Comparison of ENCODE assay signal across 15 cellular contexts in genomic region chr17:19579192-19579668, GRCh38. TPM values are rescaled to one million over a fixed set of nuclear protein-coding genes. Genes with fewer than 3 reads are reported as not detected.
DNase-seq lines count a peak whose midpoint lies in the region; ATAC-seq, FAIRE-seq and TF ChIP-seq lines count a peak whose summit lies in the region.
"Had no signal": no experiment of that assay in that cellular context is flagged by ENCODE, and none has a peak within 500 bp of the region (broad histone marks: within the 10 kb centered on the region; RNA-seq: fewer than 3 reads in every experiment).

No MANE protein-coding gene starts in this region.

- H3K27me3 ChIP-seq in HUES64 (ENCODE audit: insufficient read depth, low read length) (peaks cover 29% of the 10 kb centered on the region), H1 (replicated peaks in 1 of 4; ENCODE audit: control insufficient read depth in 3 of 4, extremely low read depth in 1 of 4, insufficient read depth in 3 of 4, low read length in 3 of 4) (peaks cover 2 to 20% (median 8%) of the 10 kb centered on the region in 4 experiments; a peak in 6 of 7 replicates), liver (ENCODE audit: control insufficient read depth in 4 of 4, insufficient read depth in 4 of 4, low read length in 3 of 4) (no peaks in the 10 kb centered on the region), stomach (peaks cover 0 to 33% (median 17%) of the 10 kb centered on the region in 3 donors)
- H3K27me3 ChIP-seq: BLaER1 had no signal

- 59% methylated on average over 15 of the region's 15 CpGs for WGBS in HUES64
- 24% methylated on average over 15 of the region's 15 CpGs; no CpG with 5 or more reads in 1 of the 2 experiments for WGBS in H1 (ENCODE audit: extremely low coverage in 1 of 2, insufficient coverage in 1 of 2, insufficient read length in 1 of 2, insufficient replicate concordance in 2 of 2, low coverage in 1 of 2, low lambda C conversion rate in 2 of 2, missing lambda C conversion rate in 1 of 2), 2 experiments
- 53% methylated on average over 15 of the region's 15 CpGs for WGBS in liver
- WGBS in stomach, 5 donors: 45 to 61% (median 58%) methylated on average over 12 to 15 of the region's 15 CpGs

- POLR2A ChIA-PET in H1 (lab: Charles Lee; ENCODE audit: partially characterized antibody): interaction anchor here (0.9 to 1.1 kb wide), 2 partner anchors 15 to 19 kb away, joined by 3 read pairs; no protein-coding TSS in a partner anchor

- peak overlapping the region; percentile 47 to 77 for H3K4me2 ChIP-seq in H1 (ENCODE audit: insufficient read depth in 1 of 2, low read depth in 2 of 2, low read length in 2 of 2)
- H3K4me2 ChIP-seq: BLaER1 had no signal

- no peak overlapping the region for H2BK12ac ChIP-seq in H1 (ENCODE audit: low read depth, low read length)

- intact Hi-C loops in stomach (cut with DNase I; ENCODE audit: low total_unique reads): no loop called here

- H2BK20ac ChIP-seq in H1 (ENCODE audit: low read length): no peak overlapping the region

- H4K5ac ChIP-seq in H1 (ENCODE audit: insufficient read length, low read depth, low read length): no peak overlapping the region

- H3K79me1 ChIP-seq in H1 (ENCODE audit: low read depth, low read length): no peaks in the 10 kb centered on the region

- TF ChIP-seq EP300 in H1 (IDR thresholded peaks at IDR 0.05; ENCODE audit: borderline replicate concordance in 1 of 2, low read depth in 2 of 2, low read length in 2 of 2): no peak
- no peak for TF ChIP-seq EP300 in stomach (IDR thresholded peaks at IDR 0.05)

- DNase-seq in H1 (ENCODE audit: low read depth in 1 of 2, low spot score in 2 of 2) (peak in 1 of 2 experiments; percentile 56), stomach (no peak), AG08396 (ENCODE audit: low spot score) (no peak), GM12891 (ENCODE audit: insufficient read length, low spot score) (no peak)
- DNase-seq in T-helper 2 cell treated with Interferon-gamma antibody and Interleukin-4, amounts not matched to agents 5 μg/mL and 100 μg/mL, for 36 hours (ENCODE audit: low spot score): no peak
- DNase-seq: activated naive CD4-positive, alpha-beta T cell treated with Interleukin-2 at 50 U/mL for 16 hours; NCI-H1417; NCI-H774; SHP77; stimulated activated CD4-positive, alpha-beta T cell treated with anti-CD3 and anti-CD28 coated beads, Interleukin-1b, Interleukin-23, amount 100 ng/mL, for 48 hours had no signal

- no peak for ATAC-seq in HG03139 (IDR thresholded peaks at IDR 0.05; ENCODE audit: unreplicated experiment)

- H4K91ac ChIP-seq in H1 (replicated peaks; ENCODE audit: insufficient read length, low read length): no peak overlapping the region

- no peak overlapping the region for H3K27ac ChIP-seq in HUES64 (ENCODE audit: low read depth, low read length)
- H3K27ac ChIP-seq in H1 (ENCODE audit: low read depth, low read length): no peak overlapping the region
- peak overlapping the region; percentile 72 to 77 for H3K27ac ChIP-seq in liver (ENCODE audit: low read depth in 1 of 2, low read length in 2 of 2)
- peak overlapping the region in 2 of 5 donors; percentile 33 to 64 for H3K27ac ChIP-seq in stomach
- H3K27ac ChIP-seq: BLaER1 had no signal

- no peaks in the 10 kb centered on the region for H3K36me3 Mint-ChIP-seq in T-helper 2 cell treated with Interferon-gamma antibody and Interleukin-4, amounts not matched to agents 5 μg/mL and 100 μg/mL, for 36 hours (ENCODE audit: low read depth)

- H3K4me1 ChIP-seq in HUES64 (ENCODE audit: insufficient read depth, low read length) (peaks cover 8% of the 10 kb centered on the region; the same call in 1 of the 2 replicates), H1 (replicated peaks in 1 of 4; ENCODE audit: control insufficient read depth in 3 of 4, insufficient read depth in 4 of 4, low read length in 3 of 4) (peaks cover 0 to 3% (median 0%) of the 10 kb centered on the region in 4 experiments; a peak in 1 of 7 replicates), liver (ENCODE audit: control insufficient read depth in 4 of 4, insufficient read depth in 4 of 4, low read length in 3 of 4) (peaks cover 0 to 13% (median 7%) of the 10 kb centered on the region in 4 donors), stomach (peaks cover 0 to 15% (median 5%) of the 10 kb centered on the region in 4 donors)
- H3K4me1 ChIP-seq: BLaER1 had no signal

- H2BK15ac ChIP-seq in H1 (ENCODE audit: low read length): no peak overlapping the region

- H2AFZ ChIP-seq in H1 (ENCODE audit: low read length): peak overlapping the region; percentile 49; the same call in 1 of the 2 replicates

- peaks cover 37% of the 10 kb centered on the region for H3K27me3 Mint-ChIP-seq in T-helper 2 cell treated with Interferon-gamma antibody and Interleukin-4, amounts not matched to agents 5 μg/mL and 100 μg/mL, for 36 hours (ENCODE audit: low read depth)

- H3K4me3 Mint-ChIP-seq in T-helper 2 cell treated with Interferon-gamma antibody and Interleukin-4, amounts not matched to agents 5 μg/mL and 100 μg/mL, for 36 hours: no peak overlapping the region

- FAIRE-seq in H1 (lab: Jason Lieb, UNC) (no peak), GM12891 (lab: Jason Lieb, UNC) (no peak)

- no peak for TF ChIP-seq RAD21 in H1 (IDR thresholded peaks at IDR 0.05 in 1 of 2, conservative IDR thresholded peaks at IDR 0.05 in 1 of 2; ENCODE audit: low read depth in 2 of 2, low read length in 2 of 2)
- TF ChIP-seq RAD21 in liver (IDR thresholded peaks at IDR 0.05): no peak

- CTCF ChIA-PET in H1 (lab: Charles Lee; ENCODE audit: partially characterized antibody): interaction anchor here (1.2 to 1.9 kb wide), 6 partner anchors 15 to 185 kb away, joined by 3 to 5 read pairs (median 4); partner anchors contain the start of gene ALDH3A2

- no peak for TF ChIP-seq CTCF in H1 (IDR thresholded peaks at IDR 0.05; ENCODE audit: control extremely low read depth in 1 of 3, insufficient read depth in 1 of 3, low read depth in 1 of 3, low read length in 3 of 3)
- no peak for TF ChIP-seq CTCF in liver (IDR thresholded peaks at IDR 0.05; ENCODE audit: low read depth, low read length, missing input control)
- TF ChIP-seq CTCF in stomach (IDR thresholded peaks at IDR 0.05): no peak

- H3K4me1 Mint-ChIP-seq in T-helper 2 cell treated with Interferon-gamma antibody and Interleukin-4, amounts not matched to agents 5 μg/mL and 100 μg/mL, for 36 hours (ENCODE audit: low read depth): no peaks in the 10 kb centered on the region

- peak overlapping the region; percentile 53; the same call in 1 of the 2 replicates for H4K8ac ChIP-seq in H1 (ENCODE audit: extremely low read depth, insufficient read depth, low read length)

- TF ChIP-seq POLR2A in H1 (IDR thresholded peaks at IDR 0.05; ENCODE audit: control extremely low read depth in 1 of 2, low read depth in 2 of 2, low read length in 2 of 2) (no peak), stomach (IDR thresholded peaks at IDR 0.05) (no peak), GM12891 (IDR thresholded peaks at IDR 0.05; ENCODE audit: low read depth, low read length) (no peak)

- H3K4me3 ChIP-seq in HUES64 (ENCODE audit: low read length): peak overlapping the region; percentile 47
- H3K4me3 ChIP-seq in H1 (ENCODE audit: extremely low read depth in 1 of 4, insufficient read depth in 2 of 4, low read depth in 3 of 4, low read length in 4 of 4): peak overlapping the region; percentile 31 to 69 (median 53); a peak in 7 of 8 replicates
- no peak overlapping the region for H3K4me3 ChIP-seq in liver (ENCODE audit: low read depth in 1 of 3, low read length in 3 of 3)
- H3K4me3 ChIP-seq in stomach: peak overlapping the region; percentile 48 to 54 (median 50)
- H3K4me3 ChIP-seq: BLaER1 had no signal

- no peak overlapping the region for H3K4ac ChIP-seq in H1 (replicated peaks; ENCODE audit: insufficient read length, low read depth, low read length)

- H3K18ac ChIP-seq in H1 (ENCODE audit: extremely low read depth, low read length): no peak overlapping the region; the same call in 1 of the 2 replicates

- no peak overlapping the region for H3K14ac ChIP-seq in H1 (ENCODE audit: insufficient read length)

- H3K27ac Mint-ChIP-seq in T-helper 2 cell treated with Interferon-gamma antibody and Interleukin-4, amounts not matched to agents 5 μg/mL and 100 μg/mL, for 36 hours: no peak overlapping the region

- no peak overlapping the region for H3K56ac ChIP-seq in H1 (replicated peaks; ENCODE audit: insufficient read length, low read depth, low read length)

- H2BK120ac ChIP-seq in H1 (replicated peaks; ENCODE audit: low read depth, low read length): no peak overlapping the region

- no peaks in the 10 kb centered on the region for H3K79me2 ChIP-seq in H1 (ENCODE audit: control insufficient read depth in 1 of 2, insufficient read depth in 2 of 2, low read length in 2 of 2)

- no peak overlapping the region for H2BK5ac ChIP-seq in H1 (ENCODE audit: low read depth, low read length)

- H3K9ac ChIP-seq in HUES64 (ENCODE audit: low read depth, low read length) (peak overlapping the region; percentile 47; the same call in 1 of the 2 replicates), H1 (replicated peaks in 1 of 4; ENCODE audit: extremely low read depth in 1 of 4, low read depth in 3 of 4, low read length in 3 of 4) (no peak overlapping the region), liver (ENCODE audit: low read depth in 1 of 2, low read length in 2 of 2) (no peak overlapping the region)
- H3K9ac ChIP-seq: BLaER1 had no signal

- no peak overlapping the region for H2AK5ac ChIP-seq in H1 (ENCODE audit: low read depth, low read length)

- H3K36me3 ChIP-seq in HUES64 (ENCODE audit: insufficient read depth, low read length): no peaks in the 10 kb centered on the region
- no peaks in the 10 kb centered on the region for H3K36me3 ChIP-seq in H1 (ENCODE audit: control insufficient read depth in 2 of 4, insufficient read depth in 4 of 4, low read length in 3 of 4)
- H3K36me3 ChIP-seq in liver (ENCODE audit: control insufficient read depth in 4 of 4, insufficient read depth in 3 of 4, low read depth in 1 of 4, low read length in 3 of 4): peaks cover 0 to 9% (median 2%) of the 10 kb centered on the region in 4 donors
- no peaks in the 10 kb centered on the region for H3K36me3 ChIP-seq in stomach
- H3K36me3 ChIP-seq: BLaER1 had no signal

- no peaks in the 10 kb centered on the region; the same call in 1 of the 2 replicates for H3K23me2 ChIP-seq in H1 (ENCODE audit: low read depth, low read length)

- H3K9me3 Mint-ChIP-seq in T-helper 2 cell treated with Interferon-gamma antibody and Interleukin-4, amounts not matched to agents 5 μg/mL and 100 μg/mL, for 36 hours: no peaks in the 10 kb centered on the region

- H4K20me1 ChIP-seq in H1 (replicated peaks in 1 of 2; ENCODE audit: control insufficient read depth in 1 of 2, insufficient read depth in 2 of 2, low read length in 2 of 2): peaks cover 0 to 3% of the 10 kb centered on the region in 2 experiments
- H4K20me1 ChIP-seq: BLaER1 had no signal

- H3K23ac ChIP-seq in H1 (ENCODE audit: insufficient read length): no peak overlapping the region

- H3K9me3 ChIP-seq in HUES64 (ENCODE audit: insufficient read depth, low read depth, low read length) (no peaks in the 10 kb centered on the region), H1 (ENCODE audit: insufficient read depth in 2 of 2, low read depth in 1 of 2, low read length in 1 of 2) (no peaks in the 10 kb centered on the region), liver (ENCODE audit: control insufficient read depth in 4 of 4, low read length in 3 of 4) (no peaks in the 10 kb centered on the region), stomach (no peaks in the 10 kb centered on the region)
- H3K9me3 ChIP-seq: BLaER1 had no signal

RNA-seq across cellular contexts. Expression of gene SLC47A1, which starts 45.6 kb away (rescaled TPM):
- 1.3 TPM for polyA plus RNA-seq in HUES64 (2013, experiment 1 of 2)
- 2.0 TPM for polyA plus RNA-seq in HUES64 (2013, experiment 2 of 2)
- total RNA-seq in H1 (2021; fragmentation: NEBNext Ultra II Directional; extraction: Animal tissue kit (Norgen Biotek cat#: 25700)): 1.5 and 2.2 TPM in 2 replicates
- 3.6 and 4.0 TPM in 2 replicates for polyA plus RNA-seq in H1 (2011; rRNA removed)
- polyA plus RNA-seq in H1 (2011; cell fraction: cytosol; rRNA removed): 1.7 TPM
- polyA plus RNA-seq in H1 (2011; cell fraction: nucleus; rRNA removed): 3.6 TPM
- 1.2 to 1.9 TPM (median 1.4 TPM) in 4 replicates for polyA plus RNA-seq in H1 (2012, experiment 1 of 2)
- polyA plus RNA-seq in H1 (2012, experiment 2 of 2): 0.91 TPM
- polyA plus RNA-seq in H1 (2013, experiment 1 of 2): 2.6 TPM
- 2.2 TPM for polyA plus RNA-seq in H1 (2013, experiment 2 of 2)
- 4.5 and 5.5 TPM in 2 replicates for polyA minus RNA-seq in H1 (2011; rRNA and poly(A)+ RNA removed)
- polyA minus RNA-seq in H1 (2011; cell fraction: cytosol; rRNA and poly(A)+ RNA removed): 3.0 TPM
- polyA minus RNA-seq in H1 (2011; cell fraction: nucleus; rRNA and poly(A)+ RNA removed): 0.60 TPM
- total RNA-seq in liver: 10 to 100 TPM; 34.9 to 69.2 TPM
- 10 to 100 TPM; 34.8 to 39.5 TPM for polyA plus RNA-seq in liver
- 1 to 10 TPM in 1 of 5 donors, under 1 TPM in 2, not detected in 2; 0.29 to 1.3 (median 0.55) TPM for total RNA-seq in stomach
- polyA plus RNA-seq in stomach: 1 to 10 TPM in 2 of 3 donors, under 1 TPM in 1; 0.25 to 1.3 (median 1.1) TPM
- 9.7 TPM for polyA plus RNA-seq in GM12891 (2012; ENCODE audit: low read depth, missing spikeins)
- total RNA-seq: Daoy had no signal

Comparison
In these comparisons a context has a peak if more than half of its experiments do, and no peak if none do; other contexts are left out.
1. H3K27ac ChIP-seq: peak in liver (2 of 2); none in HUES64 (single experiment) and H1 (single experiment).
2. H3K4me3 ChIP-seq: peak in HUES64 (single experiment), H1 (4 of 4) and stomach (4 of 4); none in liver (0 of 3).
3. RNA of gene SLC47A1, which starts 45.6 kb away (total RNA-seq): 34.9 to 69.2 TPM in liver; 1.5 to 2.2 TPM in H1 and 0.29 to 1.3 TPM in stomach; every median in the first group is over 10 times any median in the second.